ENCODE assay signal across 8 cellular contexts in the genomic region with DNA sequence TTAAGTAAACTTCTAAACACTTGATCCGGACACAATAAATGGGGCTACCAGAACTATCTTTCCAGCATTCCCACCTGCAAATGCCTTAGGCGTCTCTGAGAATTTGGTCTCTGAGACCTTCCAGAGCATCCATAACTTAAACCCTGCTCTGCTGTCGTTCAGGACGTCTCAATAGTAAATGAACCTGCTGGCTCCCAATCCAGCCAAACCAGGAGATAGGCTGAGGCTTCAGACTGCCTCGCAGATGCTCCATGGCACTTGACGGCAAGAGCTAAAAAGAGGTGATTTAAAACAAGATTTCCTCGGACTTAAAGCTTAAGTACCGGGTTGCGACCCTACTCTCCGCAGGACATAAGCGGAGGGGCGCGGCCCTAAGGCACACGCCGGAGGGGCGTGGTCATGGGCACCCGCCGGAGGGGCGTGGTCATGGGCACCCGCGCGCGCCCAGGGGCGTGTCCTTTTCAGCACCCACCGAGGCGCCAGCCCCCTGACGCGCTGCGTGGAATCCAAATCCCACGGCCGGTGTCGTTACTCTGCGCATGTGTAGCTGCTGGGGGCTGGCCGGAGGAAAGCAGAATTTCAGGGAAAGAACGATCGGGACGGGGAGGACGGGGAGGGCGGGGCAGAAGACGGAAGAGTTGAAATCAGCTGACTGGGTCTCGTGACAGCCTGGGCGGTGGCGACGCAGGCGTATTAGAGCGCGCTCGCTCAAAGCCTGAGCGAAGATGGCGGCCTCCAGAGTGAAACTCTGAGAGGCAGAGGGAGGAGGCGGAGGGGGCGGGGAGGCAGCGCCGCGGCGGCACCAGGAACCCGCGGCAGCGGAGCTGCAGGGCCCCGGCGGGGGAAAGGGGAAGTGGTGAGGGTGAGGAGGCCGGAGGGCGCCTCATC.
DNase-seq lines count a peak whose midpoint lies in the region; ATAC-seq and TF ChIP-seq lines count a peak whose summit lies in the region.

A gene with protein sequence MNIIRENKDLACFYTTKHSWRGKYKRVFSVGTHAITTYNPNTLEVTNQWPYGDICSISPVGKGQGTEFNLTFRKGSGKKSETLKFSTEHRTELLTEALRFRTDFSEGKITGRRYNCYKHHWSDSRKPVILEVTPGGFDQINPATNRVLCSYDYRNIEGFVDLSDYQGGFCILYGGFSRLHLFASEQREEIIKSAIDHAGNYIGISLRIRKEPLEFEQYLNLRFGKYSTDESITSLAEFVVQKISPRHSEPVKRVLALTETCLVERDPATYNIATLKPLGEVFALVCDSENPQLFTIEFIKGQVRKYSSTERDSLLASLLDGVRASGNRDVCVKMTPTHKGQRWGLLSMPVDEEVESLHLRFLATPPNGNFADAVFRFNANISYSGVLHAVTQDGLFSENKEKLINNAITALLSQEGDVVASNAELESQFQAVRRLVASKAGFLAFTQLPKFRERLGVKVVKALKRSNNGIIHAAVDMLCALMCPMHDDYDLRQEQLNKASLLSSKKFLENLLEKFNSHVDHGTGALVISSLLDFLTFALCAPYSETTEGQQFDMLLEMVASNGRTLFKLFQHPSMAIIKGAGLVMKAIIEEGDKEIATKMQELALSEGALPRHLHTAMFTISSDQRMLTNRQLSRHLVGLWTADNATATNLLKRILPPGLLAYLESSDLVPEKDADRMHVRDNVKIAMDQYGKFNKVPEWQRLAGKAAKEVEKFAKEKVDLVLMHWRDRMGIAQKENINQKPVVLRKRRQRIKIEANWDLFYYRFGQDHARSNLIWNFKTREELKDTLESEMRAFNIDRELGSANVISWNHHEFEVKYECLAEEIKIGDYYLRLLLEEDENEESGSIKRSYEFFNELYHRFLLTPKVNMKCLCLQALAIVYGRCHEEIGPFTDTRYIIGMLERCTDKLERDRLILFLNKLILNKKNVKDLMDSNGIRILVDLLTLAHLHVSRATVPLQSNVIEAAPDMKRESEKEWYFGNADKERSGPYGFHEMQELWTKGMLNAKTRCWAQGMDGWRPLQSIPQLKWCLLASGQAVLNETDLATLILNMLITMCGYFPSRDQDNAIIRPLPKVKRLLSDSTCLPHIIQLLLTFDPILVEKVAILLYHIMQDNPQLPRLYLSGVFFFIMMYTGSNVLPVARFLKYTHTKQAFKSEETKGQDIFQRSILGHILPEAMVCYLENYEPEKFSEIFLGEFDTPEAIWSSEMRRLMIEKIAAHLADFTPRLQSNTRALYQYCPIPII (N-terminal part only) (plus strand): TSS at position 696 of the 888 bp plus-strand sequence. CDS start 17,049 bp downstream, outside the sequence.

- in situ Hi-C loops in astrocyte of the spinal cord (cut with HindIII; ENCODE audit: low sequenced_read_pairs): no loop called here

- peak within 1 kb of the TSS; percentile 100 for H3K4me3 ChIP-seq in astrocyte of the spinal cord (ENCODE audit: low read depth, low read length)

- ATAC-seq in GM18517 (IDR thresholded peaks at IDR 0.05; ENCODE audit: unreplicated experiment): peak; percentile 79
- ATAC-seq in HG03039 (IDR thresholded peaks at IDR 0.05; ENCODE audit: unreplicated experiment): peak; percentile 86

- no peak for TF ChIP-seq CTCF in astrocyte of the spinal cord (IDR thresholded peaks at IDR 0.05; ENCODE audit: low read depth, low read length)

- peak; percentile 95 to 97 for DNase-seq in NCI-H2081 (lab: John Stamatoyannopoulos, UW)
- peak; percentile 91 for DNase-seq in T1000 (lab: John Stamatoyannopoulos, UW)
- DNase-seq in astrocyte of the spinal cord (ENCODE audit: low read depth, low spot score): peak; percentile 96
- peak; percentile 63 to 98 (median 90) for DNase-seq in hypothalamus (lab: John Stamatoyannopoulos, UW)
- DNase-seq in retina: peak; percentile 96
- no peak for DNase-seq in OCI-M2 (lab: John Stamatoyannopoulos, UW; ENCODE audit: unreplicated experiment)
